28 cellular contexts compared by ENCODE assay signal in genomic region chr13:83980322-83980721, GRCh38.
"Had no signal": no experiment of that assay in that cellular context is flagged by ENCODE, and none has a peak within 500 bp of the region (broad histone marks: within the 10 kb centered on the region; RNA-seq: fewer than 3 reads in every experiment).

No MANE protein-coding gene starts in this region.

- DNase-seq: activated B cell treated with CpG ODN at 0.5 μM for 24 hours; activated CD4-positive, alpha-beta T cell treated with anti-CD3 and anti-CD28 coated beads for 36 hours; activated CD4-positive, alpha-beta T cell treated with anti-CD3 and anti-CD28 coated beads, Interleukin-2, amount 50 U/mL, for 4 hours; activated CD8-positive, alpha-beta memory T cell treated with anti-CD3 and anti-CD28 coated beads for 24 hours; activated CD8-positive, alpha-beta memory T cell treated with anti-CD3 and anti-CD28 coated beads, Interleukin-2, amount 50 U/mL, for 4 hours; activated T-cell treated with anti-CD3 and anti-CD28 coated beads, Interleukin-2, amount 50 U/mL, for 24 hours; adrenal gland; effector memory CD8-positive, alpha-beta T cell; glutamatergic neuron; hippocampal formation; left ventricle myocardium superior; posterior cingulate gyrus; right lobe of liver; stimulated activated CD4-positive, alpha-beta T cell treated with anti-CD3 and anti-CD28 coated beads, Interleukin-15, amount 100 ng/mL, for 24 hours; stimulated activated CD4-positive, alpha-beta T cell treated with anti-CD3 and anti-CD28 coated beads, Interleukin-2, amount 100 ng/mL, for 48 hours; stimulated activated CD8-positive, alpha-beta memory T cell treated with anti-CD3 and anti-CD28 coated beads, Interleukin-4, amount 100 ng/mL, for 48 hours; stimulated activated naive B cell treated with anti-CD40 and anti-IgM and Interleukin-4, amounts not matched to agents 10 μg/mL and 1 μg/mL and 100 μg/mL, for 72 hours; T1000; testis; trophoblast cell; uterus had no signal

- H3K9me3 ChIP-seq: adrenal gland, breast epithelium, right lobe of liver, testis, uterus had no signal

- H3K27me3 Mint-ChIP-seq: activated B cell treated with CpG ODN at 0.5 μM for 24 hours; activated CD4-positive, alpha-beta T cell treated with anti-CD3 and anti-CD28 coated beads for 36 hours; activated naive CD8-positive, alpha-beta T cell; activated T-cell treated with anti-CD3 and anti-CD28 coated beads, Interleukin-2, amount 50 U/mL, for 24 hours; activated T-helper 17 cell treated with anti-CD3 and anti-CD28 coated beads, Interleukin-2, amount 50 U/mL, for 72 hours; central memory CD8-positive, alpha-beta T cell; stimulated activated naive B cell treated with anti-CD40 and anti-IgM and Interleukin-4, amounts not matched to agents 10 μg/mL and 1 μg/mL and 100 μg/mL, for 72 hours had no signal

- H3K4me1 ChIP-seq: adrenal gland, breast epithelium, right lobe of liver, testis, uterus had no signal

- H3K4me3 Mint-ChIP-seq: activated B cell treated with CpG ODN at 0.5 μM for 24 hours; activated CD4-positive, alpha-beta T cell treated with anti-CD3 and anti-CD28 coated beads for 36 hours; activated naive CD8-positive, alpha-beta T cell; activated T-cell treated with anti-CD3 and anti-CD28 coated beads, Interleukin-2, amount 50 U/mL, for 24 hours; activated T-helper 17 cell treated with anti-CD3 and anti-CD28 coated beads, Interleukin-2, amount 50 U/mL, for 72 hours; central memory CD8-positive, alpha-beta T cell; effector memory CD8-positive, alpha-beta T cell; natural killer cell treated with Interleukin-12 subunit alpha and Interleukin-12 subunit beta and Interleukin-15 and Interleukin-18, amount 100 ng/mL, for 72 hours; stimulated activated naive B cell treated with anti-CD40 and anti-IgM and Interleukin-4, amounts not matched to agents 10 μg/mL and 1 μg/mL and 100 μg/mL, for 72 hours had no signal

- H3K27ac ChIP-seq: adrenal gland, breast epithelium, right lobe of liver, testis, uterus had no signal

- H3K4me3 ChIP-seq: adrenal gland, breast epithelium, right lobe of liver, smooth muscle cell, testis, uterus had no signal

- H3K36me3 ChIP-seq: adrenal gland, breast epithelium, right lobe of liver, uterus had no signal

- H3K36me3 Mint-ChIP-seq: activated naive CD8-positive, alpha-beta T cell; natural killer cell treated with Interleukin-12 subunit alpha and Interleukin-12 subunit beta and Interleukin-15 and Interleukin-18, amount 100 ng/mL, for 72 hours; stimulated activated naive B cell treated with anti-CD40 and anti-IgM and Interleukin-4, amounts not matched to agents 10 μg/mL and 1 μg/mL and 100 μg/mL, for 72 hours had no signal

- H3K4me2 ChIP-seq: smooth muscle cell had no signal

- ATAC-seq: activated CD4-positive, alpha-beta T cell treated with anti-CD3 and anti-CD28 coated beads for 36 hours; activated T-helper 17 cell treated with anti-CD3 and anti-CD28 coated beads, Interleukin-2, amount 50 U/mL, for 72 hours; effector memory CD8-positive, alpha-beta T cell; esophagus mucosa; left ventricle myocardium superior; natural killer cell treated with Interleukin-12 subunit alpha and Interleukin-12 subunit beta and Interleukin-15 and Interleukin-18, amount 100 ng/mL, for 72 hours; right lobe of liver; stimulated activated naive B cell treated with anti-CD40 and anti-IgM and Interleukin-4, amounts not matched to agents 10 μg/mL and 1 μg/mL and 100 μg/mL, for 72 hours had no signal

- H3K27ac Mint-ChIP-seq: activated B cell treated with CpG ODN at 0.5 μM for 24 hours; activated CD4-positive, alpha-beta T cell treated with anti-CD3 and anti-CD28 coated beads for 36 hours; activated naive CD8-positive, alpha-beta T cell; activated T-cell treated with anti-CD3 and anti-CD28 coated beads, Interleukin-2, amount 50 U/mL, for 24 hours; activated T-helper 17 cell treated with anti-CD3 and anti-CD28 coated beads, Interleukin-2, amount 50 U/mL, for 72 hours; effector memory CD8-positive, alpha-beta T cell; natural killer cell treated with Interleukin-12 subunit alpha and Interleukin-12 subunit beta and Interleukin-15 and Interleukin-18, amount 100 ng/mL, for 72 hours; stimulated activated naive B cell treated with anti-CD40 and anti-IgM and Interleukin-4, amounts not matched to agents 10 μg/mL and 1 μg/mL and 100 μg/mL, for 72 hours had no signal

- H3K4me1 Mint-ChIP-seq: activated B cell treated with CpG ODN at 0.5 μM for 24 hours; stimulated activated naive B cell treated with anti-CD40 and anti-IgM and Interleukin-4, amounts not matched to agents 10 μg/mL and 1 μg/mL and 100 μg/mL, for 72 hours had no signal

- H3K9me3 Mint-ChIP-seq: activated T-cell treated with anti-CD3 and anti-CD28 coated beads, Interleukin-2, amount 50 U/mL, for 24 hours; activated T-helper 17 cell treated with anti-CD3 and anti-CD28 coated beads, Interleukin-2, amount 50 U/mL, for 72 hours; central memory CD8-positive, alpha-beta T cell; effector memory CD8-positive, alpha-beta T cell; natural killer cell treated with Interleukin-12 subunit alpha and Interleukin-12 subunit beta and Interleukin-15 and Interleukin-18, amount 100 ng/mL, for 72 hours; stimulated activated naive B cell treated with anti-CD40 and anti-IgM and Interleukin-4, amounts not matched to agents 10 μg/mL and 1 μg/mL and 100 μg/mL, for 72 hours had no signal

- H3K27me3 ChIP-seq: adrenal gland, breast epithelium, right lobe of liver, testis, uterus had no signal
